ENCODE assay signal across 1 cellular context in the genomic region with DNA sequence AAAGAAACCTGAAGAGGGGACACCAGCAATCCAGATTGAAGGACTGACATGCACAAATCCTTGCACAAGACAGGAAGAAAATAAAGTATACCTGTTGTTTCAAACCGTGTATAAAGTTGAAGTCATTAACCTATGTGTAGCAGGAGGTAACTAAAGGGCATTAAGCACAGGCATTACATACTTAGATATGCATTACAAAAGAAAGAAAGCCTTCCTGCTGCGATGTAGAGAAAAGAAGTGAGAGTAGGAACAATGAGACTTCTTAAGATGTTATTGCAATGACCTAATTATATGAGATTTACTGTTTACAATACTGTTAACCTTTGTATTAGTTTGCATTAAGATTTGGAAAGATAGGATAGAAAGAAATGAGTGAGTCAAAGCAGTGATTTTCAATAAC.
TF ChIP-seq lines count a peak whose summit lies in the region.

No MANE protein-coding gene starts in this region.

TF ChIP-seq in HepG2, 621 proteins besides CTCF, POLR2A, EP300 and RAD21:
- TF ChIP-seq, protein P1, sequence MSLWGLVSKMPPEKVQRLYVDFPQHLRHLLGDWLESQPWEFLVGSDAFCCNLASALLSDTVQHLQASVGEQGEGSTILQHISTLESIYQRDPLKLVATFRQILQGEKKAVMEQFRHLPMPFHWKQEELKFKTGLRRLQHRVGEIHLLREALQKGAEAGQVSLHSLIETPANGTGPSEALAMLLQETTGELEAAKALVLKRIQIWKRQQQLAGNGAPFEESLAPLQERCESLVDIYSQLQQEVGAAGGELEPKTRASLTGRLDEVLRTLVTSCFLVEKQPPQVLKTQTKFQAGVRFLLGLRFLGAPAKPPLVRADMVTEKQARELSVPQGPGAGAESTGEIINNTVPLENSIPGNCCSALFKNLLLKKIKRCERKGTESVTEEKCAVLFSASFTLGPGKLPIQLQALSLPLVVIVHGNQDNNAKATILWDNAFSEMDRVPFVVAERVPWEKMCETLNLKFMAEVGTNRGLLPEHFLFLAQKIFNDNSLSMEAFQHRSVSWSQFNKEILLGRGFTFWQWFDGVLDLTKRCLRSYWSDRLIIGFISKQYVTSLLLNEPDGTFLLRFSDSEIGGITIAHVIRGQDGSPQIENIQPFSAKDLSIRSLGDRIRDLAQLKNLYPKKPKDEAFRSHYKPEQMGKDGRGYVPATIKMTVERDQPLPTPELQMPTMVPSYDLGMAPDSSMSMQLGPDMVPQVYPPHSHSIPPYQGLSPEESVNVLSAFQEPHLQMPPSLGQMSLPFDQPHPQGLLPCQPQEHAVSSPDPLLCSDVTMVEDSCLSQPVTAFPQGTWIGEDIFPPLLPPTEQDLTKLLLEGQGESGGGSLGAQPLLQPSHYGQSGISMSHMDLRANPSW (CRISPR knock-in tag; IDR thresholded peaks at IDR 0.05; ENCODE audit: borderline replicate concordance), result no peak
- TF ChIP-seq, protein P2, sequence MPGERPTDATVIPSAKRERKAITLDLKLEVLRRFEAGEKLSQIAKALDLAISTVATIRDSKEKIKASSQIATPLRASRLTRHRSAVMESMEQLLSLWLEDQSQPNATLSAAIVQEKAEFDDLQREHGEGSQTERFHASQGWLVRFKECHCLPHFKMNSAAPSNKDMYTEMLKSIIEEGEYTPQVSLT (CRISPR knock-in tag; IDR thresholded peaks at IDR 0.05; ENCODE audit: borderline replicate concordance, low read depth), result no peak
- TF ChIP-seq MEIS2 (CRISPR knock-in tag; IDR thresholded peaks at IDR 0.05), result no peak
- no peak for TF ChIP-seq ZNF83 (CRISPR knock-in tag; IDR thresholded peaks at IDR 0.05; ENCODE audit: borderline replicate concordance)
- TF ChIP-seq HOXA5 (CRISPR knock-in tag; IDR thresholded peaks at IDR 0.05), result no peak
- no peak for TF ChIP-seq THYN1 (CRISPR knock-in tag; IDR thresholded peaks at IDR 0.05; ENCODE audit: borderline replicate concordance, low read depth)
- TF ChIP-seq MED13 (CRISPR knock-in tag; IDR thresholded peaks at IDR 0.05), result no peak
- no peak for TF ChIP-seq RFX5 (IDR thresholded peaks at IDR 0.05; ENCODE audit: low read depth, low read length)
- TF ChIP-seq, protein P3, sequence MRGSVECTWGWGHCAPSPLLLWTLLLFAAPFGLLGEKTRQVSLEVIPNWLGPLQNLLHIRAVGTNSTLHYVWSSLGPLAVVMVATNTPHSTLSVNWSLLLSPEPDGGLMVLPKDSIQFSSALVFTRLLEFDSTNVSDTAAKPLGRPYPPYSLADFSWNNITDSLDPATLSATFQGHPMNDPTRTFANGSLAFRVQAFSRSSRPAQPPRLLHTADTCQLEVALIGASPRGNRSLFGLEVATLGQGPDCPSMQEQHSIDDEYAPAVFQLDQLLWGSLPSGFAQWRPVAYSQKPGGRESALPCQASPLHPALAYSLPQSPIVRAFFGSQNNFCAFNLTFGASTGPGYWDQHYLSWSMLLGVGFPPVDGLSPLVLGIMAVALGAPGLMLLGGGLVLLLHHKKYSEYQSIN (CRISPR knock-in tag; IDR thresholded peaks at IDR 0.05; ENCODE audit: borderline replicate concordance), result no peak
